In the genomic region with DNA sequence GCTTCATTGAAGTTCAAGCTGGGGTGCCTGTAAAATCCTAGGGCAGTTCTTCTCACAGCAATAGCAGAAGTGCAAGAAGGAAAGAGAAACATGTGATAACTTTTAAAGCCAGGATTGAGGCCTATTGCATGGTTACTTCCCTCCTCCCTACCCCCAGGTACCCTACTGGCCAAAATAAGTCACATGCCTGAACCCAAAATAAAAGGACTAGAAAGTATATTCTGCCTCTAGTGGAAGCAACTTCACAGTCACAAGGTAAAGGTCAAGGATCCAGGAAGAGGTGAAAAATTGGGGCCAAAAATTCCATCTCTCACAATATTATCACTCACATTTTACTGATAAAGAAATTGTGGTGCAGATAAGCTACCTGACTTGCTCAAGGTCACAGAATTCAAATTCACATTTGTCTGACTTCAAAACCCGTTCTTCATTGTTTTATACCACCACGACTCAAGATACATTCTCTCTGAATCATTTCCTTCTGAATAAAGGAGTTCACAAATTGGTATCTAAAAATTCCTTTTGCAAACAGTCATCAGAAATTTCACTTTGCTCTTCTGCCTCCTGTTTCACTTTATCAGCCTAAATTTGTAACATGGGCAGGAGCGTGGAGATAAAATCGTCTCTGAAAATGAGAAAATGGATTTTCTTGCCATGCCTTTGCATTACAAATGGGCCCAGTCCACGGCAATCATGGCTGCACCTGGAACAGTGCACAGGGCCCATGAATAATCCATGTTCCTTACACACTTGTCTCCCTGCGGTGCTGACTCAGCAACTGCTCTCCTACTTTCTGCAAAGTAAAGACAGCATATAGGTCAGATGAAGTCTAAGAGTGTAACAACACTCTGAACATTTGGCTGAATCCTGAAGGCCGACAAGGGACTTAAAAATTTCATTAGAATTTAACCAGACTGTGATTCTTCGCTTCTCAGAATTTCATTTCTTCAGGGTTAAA, we compare ENCODE assay signal across 20 cellular contexts.
DNase-seq lines count a peak whose midpoint lies in the region; TF ChIP-seq lines count a peak whose summit lies in the region.
"Had no signal": no experiment of that assay in that cellular context is flagged by ENCODE, and none has a peak within 500 bp of the region (broad histone marks: within the 10 kb centered on the region; RNA-seq: fewer than 3 reads in every experiment).

No MANE protein-coding gene starts in this region.

- no peaks in the 10 kb centered on the region for H3K79me2 ChIP-seq in mesendoderm (ENCODE audit: control insufficient read depth, insufficient read depth, low read length)

- WGBS in mesendoderm (ENCODE audit: extremely low coverage, insufficient coverage, low lambda C conversion rate), result no CpG with 5 or more reads among the region's 8 CpGs

- no peak overlapping the region for H3K4me3 Mint-ChIP-seq in activated naive CD4-positive, alpha-beta T cell treated with anti-CD3 and anti-CD28 coated beads, Interleukin-2, amount 10 ng/mL, durations not matched to agents 7 days and 5 days
- H3K4me3 Mint-ChIP-seq: memory B cell, neural crest cell had no signal

- H3K18ac ChIP-seq in mesendoderm (ENCODE audit: low read length), result no peak overlapping the region

- in situ Hi-C loops in brain microvascular endothelial cell (cut with HindIII; ENCODE audit: low pct_ligation_motif_present, low sequenced_read_pairs), result no loop called here

- H2AK5ac ChIP-seq in mesendoderm (ENCODE audit: low read length), result no peak overlapping the region

- intact Hi-C loops in vagina (cut with DNase I), result no loop called here

- no peaks in the 10 kb centered on the region for H3K27me3 Mint-ChIP-seq in activated naive CD4-positive, alpha-beta T cell treated with anti-CD3 and anti-CD28 coated beads, Interleukin-2, amount 10 ng/mL, durations not matched to agents 7 days and 5 days

- no peak overlapping the region for H3K4ac ChIP-seq in mesendoderm (ENCODE audit: low read depth, low read length)

- no peaks in the 10 kb centered on the region for H3K9me3 ChIP-seq in vagina
- H3K9me3 ChIP-seq: HAP-1 had no signal

- H3K9ac ChIP-seq in mesendoderm (ENCODE audit: low read length), result no peak overlapping the region

- no peaks in the 10 kb centered on the region for H3K27me3 ChIP-seq in brain microvascular endothelial cell (replicated peaks)
- H3K27me3 ChIP-seq in mesendoderm (ENCODE audit: insufficient read depth, low read length, poor library complexity), result no peaks in the 10 kb centered on the region
- no peaks in the 10 kb centered on the region for H3K27me3 ChIP-seq in vagina

- CTCF ChIA-PET in activated naive CD4-positive, alpha-beta T cell treated with anti-CD3 and anti-CD28 coated beads, Interleukin-2, amount 10 ng/mL, durations not matched to agents 7 days and 5 days (lab: Charles Lee), result no interaction called here

- H3K4me1 Mint-ChIP-seq in activated naive CD4-positive, alpha-beta T cell treated with anti-CD3 and anti-CD28 coated beads, Interleukin-2, amount 10 ng/mL, durations not matched to agents 7 days and 5 days, result no peaks in the 10 kb centered on the region
- H3K4me1 Mint-ChIP-seq: memory B cell, neural crest cell had no signal

- H2BK15ac ChIP-seq in mesendoderm (replicated peaks; ENCODE audit: low read depth), result no peak overlapping the region

- no peak overlapping the region for H4K5ac ChIP-seq in mesendoderm (ENCODE audit: low read length)

- H3K36me3 Mint-ChIP-seq in activated naive CD4-positive, alpha-beta T cell treated with anti-CD3 and anti-CD28 coated beads, Interleukin-2, amount 10 ng/mL, durations not matched to agents 7 days and 5 days, result no peaks in the 10 kb centered on the region

- no peak overlapping the region for H2BK5ac ChIP-seq in mesendoderm (ENCODE audit: low read length)

- peaks cover 2% of the 10 kb centered on the region for H3K9me3 Mint-ChIP-seq in activated naive CD4-positive, alpha-beta T cell treated with anti-CD3 and anti-CD28 coated beads, Interleukin-2, amount 10 ng/mL, durations not matched to agents 7 days and 5 days
- H3K9me3 Mint-ChIP-seq: activated T-helper 2 cell treated with anti-CD3 and anti-CD28 coated beads, Interferon-gamma antibody, Interleukin-2, Interleukin-4, amounts not matched to agents 10 μg/mL and 5 μg/mL and 100 μg/mL, durations not matched to agents 14 hours and 24 hours and 36 hours had no signal

- no peaks in the 10 kb centered on the region for H3K36me3 ChIP-seq in brain microvascular endothelial cell (replicated peaks)
- no peaks in the 10 kb centered on the region for H3K36me3 ChIP-seq in mesendoderm (ENCODE audit: control insufficient read depth, insufficient read depth, low read length)
- H3K36me3 ChIP-seq in vagina, result no peaks in the 10 kb centered on the region
- H3K36me3 ChIP-seq: HAP-1 had no signal

- no peak overlapping the region for H3K23ac ChIP-seq in mesendoderm (ENCODE audit: low read length)

- H3K27ac ChIP-seq in brain microvascular endothelial cell, result peak overlapping the region; percentile 5
- H3K27ac ChIP-seq in mesendoderm (ENCODE audit: low read depth, low read length), result no peak overlapping the region
- no peak overlapping the region for H3K27ac ChIP-seq in vagina

- no peak overlapping the region for H3K4me2 ChIP-seq in mesendoderm (ENCODE audit: low read length)

- H3K27ac Mint-ChIP-seq in activated naive CD4-positive, alpha-beta T cell treated with anti-CD3 and anti-CD28 coated beads, Interleukin-2, amount 10 ng/mL, durations not matched to agents 7 days and 5 days, result no peak overlapping the region
- H3K27ac Mint-ChIP-seq: activated T-helper 2 cell treated with anti-CD3 and anti-CD28 coated beads, Interferon-gamma antibody, Interleukin-2, Interleukin-4, amounts not matched to agents 10 μg/mL and 5 μg/mL and 100 μg/mL, durations not matched to agents 14 hours and 24 hours and 36 hours had no signal

- no peak overlapping the region for H2BK120ac ChIP-seq in mesendoderm (ENCODE audit: low read depth, low read length)

- no peaks in the 10 kb centered on the region for H3K79me1 ChIP-seq in mesendoderm (ENCODE audit: low read length)

- no peak overlapping the region for H4K8ac ChIP-seq in mesendoderm (ENCODE audit: low read depth, low read length)

- no peak for TF ChIP-seq POLR2A in vagina (IDR thresholded peaks at IDR 0.05)

- TF ChIP-seq CTCF in brain microvascular endothelial cell (IDR thresholded peaks at IDR 0.05; ENCODE audit: low read depth, low read length, missing control alignments) (peak; percentile 24), vagina (IDR thresholded peaks at IDR 0.05) (no peak)

- H3K4me3 ChIP-seq in brain microvascular endothelial cell (ENCODE audit: low read depth, low read length) (no peak overlapping the region), mesendoderm (ENCODE audit: low read length) (no peak overlapping the region), vagina (no peak overlapping the region)
- H3K4me3 ChIP-seq: HAP-1 had no signal

- no peak overlapping the region for H3K56ac ChIP-seq in mesendoderm (ENCODE audit: low read length)

- H3K4me1 ChIP-seq in mesendoderm (ENCODE audit: control insufficient read depth, low read depth, low read length), result no peaks in the 10 kb centered on the region
- no peaks in the 10 kb centered on the region for H3K4me1 ChIP-seq in vagina
- H3K4me1 ChIP-seq: HAP-1 had no signal

- DNase-seq in CMK (ENCODE audit: low read depth), result peak; percentile 17
- peak; percentile 17 for DNase-seq in NAMALWA (ENCODE audit: low spot score)
- peak; percentile 40 for DNase-seq in brain microvascular endothelial cell
- peak; percentile 20 for DNase-seq in mesendoderm
- no peak for DNase-seq in vagina (ENCODE audit: extremely low spot score in 2 of 2)
- no peak for DNase-seq in medulla oblongata (ENCODE audit: extremely low spot score)
- no peak for DNase-seq in GM19238 (ENCODE audit: insufficient read length, low spot score)
- DNase-seq in activated naive CD4-positive, alpha-beta T cell treated with anti-CD3 and anti-CD28 coated beads, Interleukin-2, amount 10 ng/mL, durations not matched to agents 7 days and 5 days, result no peak
- DNase-seq: AML-193; amniotic stem cell; head of caudate nucleus; NCI-H1092 treated with DMSO at 0.1 percent for 48 hours; NCI-H2171; retina; stimulated activated CD4-positive, alpha-beta T cell treated with anti-CD3 and anti-CD28 coated beads, Interleukin-2, amount 100 ng/mL, for 48 hours; substantia nigra had no signal

Comparison
In these comparisons a context has a peak if more than half of its experiments do, and no peak if none do; other contexts are left out.
1. DNase-seq: peak in CMK (single experiment), NAMALWA (single experiment), brain microvascular endothelial cell (single experiment) and mesendoderm (single experiment); none in vagina (0 of 2), medulla oblongata (single experiment), GM19238 (single experiment) and activated naive CD4-positive, alpha-beta T cell treated with anti-CD3 and anti-CD28 coated beads, Interleukin-2, amount 10 ng/mL, durations not matched to agents 7 days and 5 days (single experiment).